24 cellular contexts compared by ENCODE assay signal in genomic region chr16:84009282-84009681, GRCh38. TPM values are rescaled to one million over a fixed set of nuclear protein-coding genes. Genes with fewer than 3 reads are reported as not detected.
"Had no signal": no experiment of that assay in that cellular context is flagged by ENCODE, and none has a peak within 500 bp of the region (broad histone marks: within the 10 kb centered on the region; RNA-seq: fewer than 3 reads in every experiment).

No MANE protein-coding gene starts in this region.

- H3K27ac ChIP-seq: HL-60, KMS-11 had no signal

- H3K9me3 ChIP-seq: SK-N-SH had no signal

- H3K9ac ChIP-seq: KMS-11, SK-N-SH had no signal

- H3K4me2 ChIP-seq: KMS-11, SK-N-SH had no signal

- DNase-seq: Kasumi-1, MM.1S, NCI-H1092, NCI-H1105 treated with DMSO at 0.1 percent for 48 hours, NCI-H1417 treated with DMSO at 0.1 percent for 48 hours, NCI-H146, NCI-H1694 treated with DMSO at 0.1 percent for 48 hours, NCI-H1930, NCI-H2081, NCI-H2107, NCI-H2227 treated with DMSO at 0.1 percent for 48 hours, NCI-H524 treated with DMSO at 0.1 percent for 48 hours, NCI-H69, NCI-H774, RPMI8226, SHP77, SK-N-SH, SW 1271, T-cell had no signal

- ATAC-seq: T-cell had no signal

RNA-seq across cellular contexts. Expression of gene SLC38A8, which starts 33.3 kb away (rescaled TPM):
- total RNA-seq: NCI-H460, T-cell had no signal
- polyA plus RNA-seq: SK-N-SH had no signal

RNA-seq across cellular contexts. Expression of gene NECAB2, which starts 41.2 kb away (rescaled TPM):
- total RNA-seq: M059J, SK-MEL-5, T-cell had no signal
